25 cellular contexts compared by ENCODE assay signal in genomic region chr22:37381489-37381888, GRCh38. TPM values are rescaled to one million over a fixed set of nuclear protein-coding genes. Genes with fewer than 3 reads are reported as not detected.
DNase-seq lines count a peak whose midpoint lies in the region; ATAC-seq and TF ChIP-seq lines count a peak whose summit lies in the region.
"Had no signal": no experiment of that assay in that cellular context is flagged by ENCODE, and none has a peak within 500 bp of the region (broad histone marks: within the 10 kb centered on the region; RNA-seq: fewer than 3 reads in every experiment).

No MANE protein-coding gene starts in this region.

- H3K14ac ChIP-seq in trophoblast cell (ENCODE audit: low read length) = no peak overlapping the region

- WGBS in transverse colon (ENCODE audit: low coverage in 1 of 2), 2 donors = 20 to 40% methylated on average over 1 to 9 of the region's 9 CpGs
- WGBS in trophoblast cell (ENCODE audit: extremely low coverage, insufficient coverage, insufficient read length) = no CpG with 5 or more reads among the region's 9 CpGs

- H3K36me3 ChIP-seq in transverse colon (no peaks in the 10 kb centered on the region), trophoblast cell (ENCODE audit: control insufficient read depth in 1 of 2, insufficient read depth in 2 of 2, low read length in 2 of 2) (no peaks in the 10 kb centered on the region)
- H3K36me3 ChIP-seq: brain microvascular endothelial cell, neutrophil had no signal

- H2BK12ac ChIP-seq in trophoblast cell (ENCODE audit: low read length) = no peak overlapping the region

- no peak overlapping the region for H3K4me2 ChIP-seq in trophoblast cell (ENCODE audit: low read length)

- intact Hi-C loops in transverse colon (cut with DNase I; ENCODE audit: low total_unique reads) = no loop called here

- H3K79me2 ChIP-seq in trophoblast cell (ENCODE audit: control insufficient read depth, insufficient read depth, low read length, poor library complexity) = no peaks in the 10 kb centered on the region

- H4K12ac ChIP-seq in trophoblast cell (ENCODE audit: low read depth, low read length) = no peak overlapping the region

- H3K4me3 ChIP-seq in choroid plexus epithelial cell (ENCODE audit: low read depth, low read length) = no peak overlapping the region
- no peak overlapping the region for H3K4me3 ChIP-seq in transverse colon
- H3K4me3 ChIP-seq in trophoblast cell (ENCODE audit: low read depth, low read length) = no peak overlapping the region
- H3K4me3 ChIP-seq: K562 had no signal

- no peak overlapping the region for H3K23ac ChIP-seq in trophoblast cell (ENCODE audit: low read length)

- no peak for TF ChIP-seq POLR2A in transverse colon (IDR thresholded peaks at IDR 0.05)

- H3K9me3 ChIP-seq in transverse colon (no peaks in the 10 kb centered on the region), trophoblast cell (ENCODE audit: insufficient read depth, low read depth, low read length) (peaks cover 3% of the 10 kb centered on the region)
- H3K9me3 ChIP-seq: neutrophil had no signal

- no peak for TF ChIP-seq EP300 in transverse colon (IDR thresholded peaks at IDR 0.05; ENCODE audit: low read depth)

- H3K79me1 ChIP-seq in trophoblast cell (ENCODE audit: low read length) = no peaks in the 10 kb centered on the region

- H3K9ac ChIP-seq in trophoblast cell (ENCODE audit: low read length) = no peak overlapping the region

- H4K91ac ChIP-seq in trophoblast cell (ENCODE audit: low read depth, low read length) = no peak overlapping the region

- no peak overlapping the region for H4K8ac ChIP-seq in trophoblast cell (ENCODE audit: low read depth, low read length)

- TF ChIP-seq CTCF in choroid plexus epithelial cell (conservative IDR thresholded peaks at IDR 0.05; ENCODE audit: low read depth, low read length) (no peak), transverse colon (IDR thresholded peaks at IDR 0.05) (no peak)

- no peak overlapping the region for H3K18ac ChIP-seq in trophoblast cell (ENCODE audit: low read length)

- H2AK5ac ChIP-seq in trophoblast cell (ENCODE audit: low read length) = no peak overlapping the region

- no peak overlapping the region for H2BK5ac ChIP-seq in trophoblast cell (ENCODE audit: low read depth, low read length, poor library complexity)

- no peak overlapping the region for H3K4ac ChIP-seq in trophoblast cell (ENCODE audit: low read depth, low read length)

- peak; percentile 5 for DNase-seq in EH (ENCODE audit: low read depth)
- DNase-seq in LHCN-M2 (ENCODE audit: low read depth) = peak; percentile 32
- peak; percentile 14 for DNase-seq in choroid plexus epithelial cell (ENCODE audit: low read depth)
- DNase-seq in renal cortical epithelial cell (ENCODE audit: low read depth) = peak; percentile 49
- DNase-seq in transverse colon = no peak
- no peak for DNase-seq in trophoblast cell
- DNase-seq: activated CD4-positive, alpha-beta memory T cell treated with anti-CD3 and anti-CD28 coated beads, Interleukin-2, amount 10 ng/mL, durations not matched to agents 7 days and 5 days; activated CD4-positive, alpha-beta T cell treated with anti-CD3 and anti-CD28 coated beads for 1 hour; activated CD8-positive, alpha-beta memory T cell treated with anti-CD3 and anti-CD28 coated beads, Interleukin-2, amount 50 U/mL, for 48 hours; activated naive CD4-positive, alpha-beta T cell treated with Interleukin-2 at 50 U/mL for 16 hours; brain microvascular endothelial cell; DMS79; effector CD4-positive, alpha-beta T cell; GOT3; MM.1S; naive B cell; NCI-H2029; NCI-H524 had no signal

- no peaks in the 10 kb centered on the region for H3K4me1 ChIP-seq in transverse colon
- no peaks in the 10 kb centered on the region for H3K4me1 ChIP-seq in trophoblast cell (ENCODE audit: control insufficient read depth in 1 of 2, insufficient read depth in 2 of 2, low read length in 2 of 2)

- no peak overlapping the region for H2BK120ac ChIP-seq in trophoblast cell (ENCODE audit: insufficient read depth, low read length, poor library complexity)

- H3K27me3 ChIP-seq in transverse colon (peaks cover 53% of the 10 kb centered on the region), trophoblast cell (ENCODE audit: insufficient read depth, low read length) (no peaks in the 10 kb centered on the region)

- H3K27ac ChIP-seq in transverse colon (no peak overlapping the region), trophoblast cell (ENCODE audit: low read depth, low read length) (no peak overlapping the region)
- H3K27ac ChIP-seq: brain microvascular endothelial cell, neutrophil had no signal

- in situ Hi-C loops in transverse colon (cut with MboI; ENCODE audit: low pct_ligation_motif_present in 1 of 4, low pct_unique_long_range_greater_than_20kb in 1 of 4, low sequenced_read_pairs in 3 of 4) = no loop called here

- H2AFZ ChIP-seq in trophoblast cell (ENCODE audit: insufficient read depth, low read length, poor library complexity) = no peak overlapping the region

- ATAC-seq in GM19035 (IDR thresholded peaks at IDR 0.05; ENCODE audit: unreplicated experiment) (no peak), HG02759 (IDR thresholded peaks at IDR 0.05; ENCODE audit: unreplicated experiment) (no peak)
- ATAC-seq: K562; Right ventricle myocardium inferior; SK-N-SH treated with all-trans-retinoic acid at 6 μM for 48 hours; stimulated activated memory B cell treated with anti-CD40 and anti-IgM and Interleukin-4, amounts not matched to agents 10 μg/mL and 1 μg/mL and 100 μg/mL, for 72 hours had no signal

RNA-seq across cellular contexts. Expression of gene ELFN2, which starts 45.8 kb away (rescaled TPM):
- total RNA-seq in LHCN-M2 (2014; rRNA removed) (0.17 and 0.32 TPM in 2 replicates), renal cortical epithelial cell (6.3 and 18.8 TPM in 2 replicates), transverse colon (under 1 TPM in 2 of 4 donors, not detected in 2; under 0.01 TPM)
- 0.53 TPM for polyA plus RNA-seq in LHCN-M2 (2012)
- 0.49 and 0.51 TPM in 2 replicates for polyA plus RNA-seq in trophoblast cell (2013)
- total RNA-seq: K562 had no signal
- polyA plus RNA-seq: K562 had no signal

Comparison
In these comparisons a context has a peak if more than half of its experiments do, and no peak if none do; other contexts are left out.
1. DNase-seq: peak in EH (single experiment), LHCN-M2 (single experiment), choroid plexus epithelial cell (single experiment) and renal cortical epithelial cell (single experiment); none in transverse colon (single experiment) and trophoblast cell (0 of 2).